In genomic region chr13:110233682-110234280, GRCh38 we compare ENCODE assay signal across 15 cellular contexts.
DNase-seq lines count a peak whose midpoint lies in the region; ATAC-seq and TF ChIP-seq lines count a peak whose summit lies in the region.
"Had no signal": no experiment of that assay in that cellular context is flagged by ENCODE, and none has a peak within 500 bp of the region (broad histone marks: within the 10 kb centered on the region; RNA-seq: fewer than 3 reads in every experiment).

No MANE protein-coding gene starts in this region.

- intact Hi-C loops in ascending aorta (cut with DNase I) = loop anchor here (5.0 kb wide), 1 partner anchor 74 kb away; the partner anchor contains the start of genes COL4A1 and COL4A2

- peaks cover 28 to 56% of the 10 kb centered on the region in 2 donors for H3K4me1 ChIP-seq in ascending aorta
- peaks cover 41 to 73% of the 10 kb centered on the region in 2 donors for H3K4me1 ChIP-seq in thoracic aorta (ENCODE audit: control insufficient read depth in 1 of 2, low read depth in 2 of 2)

- H3K27ac ChIP-seq in ascending aorta = peak overlapping the region; percentile 68 to 76
- peak overlapping the region; percentile 56 to 65 for H3K27ac ChIP-seq in thoracic aorta
- H3K27ac ChIP-seq: C4-2B, WERI-Rb-1 had no signal

- peak in 1 of 2 donors; percentile 63 for DNase-seq in ascending aorta (ENCODE audit: low spot score in 2 of 2)
- DNase-seq in fibroblast of mammary gland (ENCODE audit: low read depth) = peak; percentile 62
- peak; percentile 9 for DNase-seq in mucosa of gallbladder (ENCODE audit: low spot score)
- DNase-seq in thoracic aorta (ENCODE audit: low spot score) = no peak
- DNase-seq in GM19238 (ENCODE audit: insufficient read length, low spot score) = no peak
- DNase-seq: activated T-cell treated with anti-CD3 and anti-CD28 coated beads for 4 hours, hypothalamus, Kasumi-1, midbrain, NCI-H1930, WERI-Rb-1 had no signal

- H3K36me3 ChIP-seq in ascending aorta (peaks cover 0 to 7% of the 10 kb centered on the region in 2 donors), thoracic aorta (no peaks in the 10 kb centered on the region)
- H3K36me3 ChIP-seq: WERI-Rb-1 had no signal

- H3K4me3 ChIP-seq in ascending aorta (peak overlapping the region; percentile 22 to 39), fibroblast of mammary gland (ENCODE audit: control insufficient read depth, low read depth, low read length) (peak overlapping the region; percentile 33), thoracic aorta (peak overlapping the region; percentile 53)

- ATAC-seq in thoracic aorta (ENCODE audit: insufficient number of reproducible peaks, low FRiP score, low read depth) (no peak), GM18519 (IDR thresholded peaks at IDR 0.05; ENCODE audit: low FRiP score, unreplicated experiment) (no peak), HG03175 (IDR thresholded peaks at IDR 0.05; ENCODE audit: unreplicated experiment) (no peak), HG03457 (IDR thresholded peaks at IDR 0.05; ENCODE audit: unreplicated experiment) (no peak)

- no peak for TF ChIP-seq CTCF in ascending aorta (IDR thresholded peaks at IDR 0.05)
- no peak for TF ChIP-seq CTCF in fibroblast of mammary gland (conservative IDR thresholded peaks at IDR 0.05; ENCODE audit: control insufficient read depth, insufficient read depth, low read depth, low read length)
- TF ChIP-seq CTCF in thoracic aorta (IDR thresholded peaks at IDR 0.05) = no peak

- H3K27me3 ChIP-seq in ascending aorta = no peaks in the 10 kb centered on the region
- no peaks in the 10 kb centered on the region for H3K27me3 ChIP-seq in thoracic aorta (replicated peaks; ENCODE audit: insufficient read depth)

- H3K9me3 ChIP-seq in ascending aorta (no peaks in the 10 kb centered on the region), thoracic aorta (no peaks in the 10 kb centered on the region)

Comparison
In these comparisons a context has a peak if more than half of its experiments do, and no peak if none do; other contexts are left out.
1. DNase-seq: peak in fibroblast of mammary gland (single experiment) and mucosa of gallbladder (single experiment); none in thoracic aorta (single experiment) and GM19238 (single experiment).
2. Peak in every context shown above with its lines, with median percentiles within 50 percentile points of each other: H3K4me3 ChIP-seq.